ENCODE assay signal across 8 cellular contexts in the genomic region with DNA sequence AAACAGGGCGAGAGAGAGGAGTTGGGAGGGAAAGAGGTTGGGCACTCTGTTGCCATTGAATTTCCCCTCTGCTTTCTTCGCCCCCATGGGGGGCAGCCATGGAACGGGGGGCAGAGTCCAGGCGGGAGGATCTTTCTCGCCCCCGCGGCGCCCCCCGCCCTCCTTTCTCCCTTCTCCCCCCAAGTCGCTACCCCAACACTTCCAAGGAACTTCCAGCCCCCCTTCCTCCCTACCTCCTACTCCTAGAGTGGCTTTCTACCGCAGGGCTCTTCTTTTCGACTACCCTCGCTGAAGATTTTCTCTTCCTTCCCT. TPM values are rescaled to one million over a fixed set of nuclear protein-coding genes. Genes with fewer than 3 reads are reported as not detected.
A peak's percentile ranks its signal among the peaks of the same experiment; 100 is the strongest.
DNase-seq lines count a peak whose midpoint lies in the region; ATAC-seq, FAIRE-seq and TF ChIP-seq lines count a peak whose summit lies in the region.

No MANE protein-coding gene starts in this region.

- no peaks in the 10 kb centered on the region for H3K36me3 ChIP-seq in GM23338 (ENCODE audit: insufficient read depth)
- H3K36me3 ChIP-seq in hepatocyte (replicated peaks; ENCODE audit: insufficient read depth, low read depth): no peaks in the 10 kb centered on the region

- no peaks in the 10 kb centered on the region; the same call in 1 of the 2 replicates for H4K20me1 ChIP-seq in GM23338 (replicated peaks; ENCODE audit: insufficient read depth)
- H4K20me1 ChIP-seq in hepatocyte (ENCODE audit: insufficient read depth, poor library complexity, severe bottlenecking): peaks cover 22% of the 10 kb centered on the region

- DNase-seq in GM23338 (ENCODE audit: low spot score) (no peak), activated B cell treated with CpG ODN at 0.5 μM for 24 hours (no peak), hepatocyte (ENCODE audit: low spot score) (no peak), RCC 7860 (ENCODE audit: low spot score) (no peak), kidney glomerular epithelial cell (lab: John Stamatoyannopoulos, UW) (no peak), mucosa of gallbladder (ENCODE audit: low spot score) (no peak)

- H3K27ac Mint-ChIP-seq in GM23338: peak overlapping the region; percentile 99
- peak overlapping the region; percentile 99 for H3K27ac Mint-ChIP-seq in activated B cell treated with CpG ODN at 0.5 μM for 24 hours

- 64% methylated on average over 4 of the region's 13 CpGs for WGBS in hepatocyte (ENCODE audit: low lambda C conversion rate, missing lambda C conversion rate)

- H3K27ac ChIP-seq in GM23338 (ENCODE audit: low read depth): peak overlapping the region; percentile 100
- H3K27ac ChIP-seq in hepatocyte: peak overlapping the region; percentile 100
- H3K27ac ChIP-seq in skin epidermis: peak overlapping the region; percentile 91 to 100 (median 99)

- H3K4me2 ChIP-seq in GM23338 (peak overlapping the region; percentile 76), hepatocyte (peak overlapping the region; percentile 65)

- no peak for TF ChIP-seq CTCF in GM23338 (conservative IDR thresholded peaks at IDR 0.05; ENCODE audit: low read depth in 2 of 2)
- TF ChIP-seq CTCF in activated B cell treated with CpG ODN at 0.5 μM for 24 hours (IDR thresholded peaks at IDR 0.05): no peak
- no peak for TF ChIP-seq CTCF in hepatocyte (IDR thresholded peaks at IDR 0.05; ENCODE audit: poor library complexity)

- no peak for ATAC-seq in GM23338
- no peak for ATAC-seq in activated B cell treated with CpG ODN at 0.5 μM for 24 hours (ENCODE audit: low read depth)
- no peak for ATAC-seq in HG03354 (IDR thresholded peaks at IDR 0.05; ENCODE audit: poor library complexity, severe bottlenecking, unreplicated experiment)

- H3K36me3 Mint-ChIP-seq in GM23338 (ENCODE audit: low read depth) (peaks cover 11% of the 10 kb centered on the region), activated B cell treated with CpG ODN at 0.5 μM for 24 hours (ENCODE audit: low read depth) (peaks cover 25% of the 10 kb centered on the region)

- H3K27me3 ChIP-seq in GM23338 (ENCODE audit: insufficient read depth) (no peaks in the 10 kb centered on the region), hepatocyte (no peaks in the 10 kb centered on the region)

- CTCF ChIA-PET in activated B cell treated with CpG ODN at 0.5 μM for 24 hours (lab: Charles Lee): no interaction called here

- H3K27me3 Mint-ChIP-seq in GM23338 (ENCODE audit: insufficient read depth, low read depth, poor library complexity) (peaks cover 22% of the 10 kb centered on the region), activated B cell treated with CpG ODN at 0.5 μM for 24 hours (no peaks in the 10 kb centered on the region)

- H3K4me1 ChIP-seq in GM23338 (ENCODE audit: insufficient read depth): 0 out of 2 replicates have a peak, but pooled peaks cover 8% of the 10 kb centered on the region
- peaks cover 5% of the 10 kb centered on the region for H3K4me1 ChIP-seq in hepatocyte (ENCODE audit: insufficient read depth)

- no peak for FAIRE-seq in RCC 7860 (lab: Jason Lieb, UNC)

- H2AFZ ChIP-seq in GM23338 (no peak overlapping the region), hepatocyte (peak overlapping the region; percentile 67)

- 0 out of 2 replicates have a peak, but pooled peaks cover 3% of the 10 kb centered on the region for H3F3A ChIP-seq in GM23338 (replicated peaks; ENCODE audit: low read depth)

- POLR2A ChIA-PET in activated B cell treated with CpG ODN at 0.5 μM for 24 hours (lab: Charles Lee): interaction anchor here (0.7 to 2.0 kb wide), 8 partner anchors 18 to 130 kb away, joined by 3 to 10 read pairs (median 6); a partner anchor contains a TSS

- H3K9me2 ChIP-seq in GM23338 (ENCODE audit: insufficient read depth): no peaks in the 10 kb centered on the region
- no peaks in the 10 kb centered on the region for H3K9me2 ChIP-seq in hepatocyte (replicated peaks; ENCODE audit: insufficient read depth)

- H3K4me3 ChIP-seq in GM23338 (peak overlapping the region; percentile 80), hepatocyte (peak overlapping the region; percentile 80), skin epidermis (peak overlapping the region; percentile 52 to 75 (median 63))

- H3K9me3 ChIP-seq in hepatocyte (ENCODE audit: low read depth): no peaks in the 10 kb centered on the region

- intact Hi-C loops in activated B cell treated with CpG ODN at 0.5 μM for 24 hours (cut with micrococcal nuclease): loop anchor here (1.0 to 10.0 kb wide), 9 partner anchors 57 to 426 kb away; a partner anchor contains a TSS

- H3K4me1 Mint-ChIP-seq in GM23338: peaks cover 16% of the 10 kb centered on the region
- H3K4me1 Mint-ChIP-seq in activated B cell treated with CpG ODN at 0.5 μM for 24 hours: peaks cover 27% of the 10 kb centered on the region

- no peaks in the 10 kb centered on the region; the same call in 2 of the 3 replicates for H3K9me3 Mint-ChIP-seq in GM23338
- no peaks in the 10 kb centered on the region for H3K9me3 Mint-ChIP-seq in activated B cell treated with CpG ODN at 0.5 μM for 24 hours

- H3K4me3 Mint-ChIP-seq in GM23338 (peak overlapping the region; percentile 97), activated B cell treated with CpG ODN at 0.5 μM for 24 hours (peak overlapping the region; percentile 93)

- H3K79me2 ChIP-seq in GM23338 (replicated peaks; ENCODE audit: insufficient read depth) (peaks cover 44% of the 10 kb centered on the region), hepatocyte (peaks cover 42% of the 10 kb centered on the region)

TF ChIP-seq in GM23338, 12 proteins besides CTCF, POLR2A, EP300 and RAD21 (continues in another document):
- TF ChIP-seq, protein P1, sequence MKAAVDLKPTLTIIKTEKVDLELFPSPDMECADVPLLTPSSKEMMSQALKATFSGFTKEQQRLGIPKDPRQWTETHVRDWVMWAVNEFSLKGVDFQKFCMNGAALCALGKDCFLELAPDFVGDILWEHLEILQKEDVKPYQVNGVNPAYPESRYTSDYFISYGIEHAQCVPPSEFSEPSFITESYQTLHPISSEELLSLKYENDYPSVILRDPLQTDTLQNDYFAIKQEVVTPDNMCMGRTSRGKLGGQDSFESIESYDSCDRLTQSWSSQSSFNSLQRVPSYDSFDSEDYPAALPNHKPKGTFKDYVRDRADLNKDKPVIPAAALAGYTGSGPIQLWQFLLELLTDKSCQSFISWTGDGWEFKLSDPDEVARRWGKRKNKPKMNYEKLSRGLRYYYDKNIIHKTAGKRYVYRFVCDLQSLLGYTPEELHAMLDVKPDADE (IDR thresholded peaks at IDR 0.05): no peak
- no peak for TF ChIP-seq NANOG (IDR thresholded peaks at IDR 0.05; ENCODE audit: borderline replicate concordance)
- no peak for TF ChIP-seq EZH2phosphoT487 (IDR thresholded peaks at IDR 0.05; ENCODE audit: unreplicated experiment)
- no peak for TF ChIP-seq JUNB (IDR thresholded peaks at IDR 0.05; ENCODE audit: unreplicated experiment)
- no peak for TF ChIP-seq STAT1 (IDR thresholded peaks at IDR 0.05; ENCODE audit: unreplicated experiment)
- TF ChIP-seq ZNF331 (CRISPR knock-in tag; IDR thresholded peaks at IDR 0.05; ENCODE audit: low read depth): no peak
- TF ChIP-seq CREB1 (CRISPR knock-in tag; IDR thresholded peaks at IDR 0.05; ENCODE audit: low read depth): no peak
- TF ChIP-seq EZH2 (IDR thresholded peaks at IDR 0.05; ENCODE audit: low read depth, unreplicated experiment): no peak
- TF ChIP-seq ZNF114 (CRISPR knock-in tag; IDR thresholded peaks at IDR 0.05): no peak
- TF ChIP-seq POLR2AphosphoS5 (IDR thresholded peaks at IDR 0.05; ENCODE audit: low read depth): no peak; the same call in 1 of the 2 replicates

RNA-seq across cellular contexts. Expression of a gene that starts 0.6 kb away (rescaled TPM):
- total RNA-seq in GM23338 (2014; rRNA removed; shearing (Covaris generic)): 92.8 and 94.0 TPM in 2 replicates
- polyA plus RNA-seq in GM23338 (2016; fragmentation: Nextera tagmentation; extraction: Ambion mirVana): 68.8 and 80.0 TPM in 2 replicates
- 84.0 and 86.6 TPM in 2 replicates for total RNA-seq in activated B cell treated with CpG ODN at 0.5 μM for 24 hours
- 61.9 and 70.9 TPM in 2 replicates for total RNA-seq in hepatocyte
- polyA plus RNA-seq in hepatocyte: 16.5 and 20.3 TPM in 2 replicates
- total RNA-seq in mucosa of gallbladder: 58.0 TPM
